ENCODE assay signal across 8 cellular contexts in the genomic region with DNA sequence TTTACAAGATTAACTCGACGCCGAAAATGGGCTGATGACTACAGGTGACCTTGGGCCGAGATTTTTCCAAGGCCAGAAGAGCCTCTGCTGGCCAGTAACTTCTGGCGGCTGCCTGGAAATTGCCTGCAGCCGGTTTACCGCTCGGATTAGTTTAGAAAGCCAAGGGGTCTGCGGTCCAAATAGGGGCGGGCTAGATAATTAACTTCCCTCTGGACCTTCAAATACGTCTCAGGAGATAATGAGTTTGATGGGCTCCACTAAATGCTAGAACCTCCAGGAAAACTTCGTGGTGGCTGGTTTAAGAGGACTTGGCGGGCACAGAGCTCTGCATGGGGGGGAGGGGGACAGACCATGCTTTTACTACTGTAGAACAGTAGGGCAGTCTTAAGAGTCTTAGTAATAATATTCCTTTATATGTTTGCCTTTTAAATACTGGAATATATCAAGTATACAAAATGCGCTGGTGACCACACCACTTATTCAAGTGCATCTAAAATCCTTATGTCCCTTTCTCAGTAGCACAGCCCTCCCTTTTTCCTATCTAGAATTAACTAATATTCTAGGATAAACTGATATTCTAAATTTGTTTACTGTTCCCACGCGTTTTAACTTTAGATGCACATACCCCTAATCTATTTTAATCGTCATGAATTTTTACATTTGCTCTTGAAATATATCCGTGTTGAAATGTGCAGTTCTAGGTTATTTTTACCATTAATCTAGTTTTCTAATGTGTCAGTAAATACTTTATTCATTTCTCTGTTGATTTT.
A peak's percentile ranks its signal among the peaks of the same experiment; 100 is the strongest.
DNase-seq lines count a peak whose midpoint lies in the region; ATAC-seq and TF ChIP-seq lines count a peak whose summit lies in the region.

No MANE protein-coding gene starts in this region.

- peak overlapping the region; percentile 41 for H3K4me3 ChIP-seq in A673 (ENCODE audit: low read depth, low read length, poor library complexity, severe bottlenecking)
- H3K4me3 ChIP-seq in rectal smooth muscle tissue (ENCODE audit: low read length) = peak overlapping the region; percentile 94

- intact Hi-C loops in A673 (cut with micrococcal nuclease; ENCODE audit: unreplicated experiment) = loop anchor here (10.0 kb wide), 1 partner anchor 1115 kb away; a partner anchor contains a TSS

- ATAC-seq in GM19023 (IDR thresholded peaks at IDR 0.05; ENCODE audit: unreplicated experiment) (peak; percentile 34), HG03280 (IDR thresholded peaks at IDR 0.05; ENCODE audit: unreplicated experiment) (peak; percentile 27), foreskin keratinocyte (peak; percentile 13)

- DNase-seq in A673 (ENCODE audit: low spot score) = peak; percentile 54
- peak; percentile 56 for DNase-seq in UCSD-AML1 (lab: John Stamatoyannopoulos, UW; ENCODE audit: unreplicated experiment)
- no peak for DNase-seq in foreskin keratinocyte
- no peak for DNase-seq in effector CD4-positive, alpha-beta T cell
- no peak for DNase-seq in middle frontal gyrus (ENCODE audit: extremely low spot score, low spot score)

- no peaks in the 10 kb centered on the region for H3K9me3 ChIP-seq in A673 (ENCODE audit: low read depth, low read length, poor library complexity, severe bottlenecking)

- BruUV-seq in A673 (replicated peaks; lab: Mats Ljungman, UMichigan) = no TSS peak

- TF ChIP-seq CTCF in A673 (conservative IDR thresholded peaks at IDR 0.05; ENCODE audit: low read depth, low read length) (no peak), foreskin keratinocyte (conservative IDR thresholded peaks at IDR 0.05) (no peak)

- H3K27me3 ChIP-seq in A673 (replicated peaks; ENCODE audit: insufficient read depth, low read depth, low read length, poor library complexity) = no peaks in the 10 kb centered on the region
- no peaks in the 10 kb centered on the region for H3K27me3 ChIP-seq in foreskin keratinocyte
- H3K27me3 ChIP-seq in rectal smooth muscle tissue (ENCODE audit: control insufficient read depth, insufficient read depth, low read length) = no peaks in the 10 kb centered on the region

- CTCF ChIA-PET in A673 (lab: Charles Lee) = no interaction called here

- no peaks in the 10 kb centered on the region for H3K36me3 ChIP-seq in A673 (ENCODE audit: insufficient read depth, low read length, poor library complexity, severe bottlenecking)
- H3K36me3 ChIP-seq in rectal smooth muscle tissue (ENCODE audit: control insufficient read depth, insufficient read depth, low read length) = no peaks in the 10 kb centered on the region

- H3K9ac ChIP-seq in rectal smooth muscle tissue (ENCODE audit: low read length) = peak overlapping the region; percentile 62

- H3K27ac ChIP-seq in A673 (ENCODE audit: low read depth, low read length, poor library complexity, severe bottlenecking) (peak overlapping the region; percentile 75), foreskin keratinocyte (peak overlapping the region; percentile 52), rectal smooth muscle tissue (ENCODE audit: low read depth, low read length) (peak overlapping the region; percentile 90)

- POLR2A ChIA-PET in A673 (lab: Charles Lee; ENCODE audit: low non-redundant PET) = interaction anchor here (0.6 kb wide), 1 partner anchor 9 kb away, joined by 4 read pairs; no protein-coding TSS in a partner anchor

- H3K4me1 ChIP-seq in A673 (ENCODE audit: insufficient read depth, low read length, poor library complexity, severe bottlenecking) (peaks cover 12% of the 10 kb centered on the region), foreskin keratinocyte (no peaks in the 10 kb centered on the region), rectal smooth muscle tissue (ENCODE audit: control insufficient read depth, insufficient read depth, low read length) (no peaks in the 10 kb centered on the region)

Comparison
In these comparisons a context has a peak if more than half of its experiments do, and no peak if none do; other contexts are left out.
1. DNase-seq: peak in A673 (single experiment) and UCSD-AML1 (single experiment); none in foreskin keratinocyte (0 of 2), effector CD4-positive, alpha-beta T cell (single experiment) and middle frontal gyrus (single experiment).
2. Peak in every context shown above with its lines, with median percentiles within 50 percentile points of each other: H3K27ac ChIP-seq and ATAC-seq.